8 cellular contexts compared by ENCODE assay signal in the genomic region with DNA sequence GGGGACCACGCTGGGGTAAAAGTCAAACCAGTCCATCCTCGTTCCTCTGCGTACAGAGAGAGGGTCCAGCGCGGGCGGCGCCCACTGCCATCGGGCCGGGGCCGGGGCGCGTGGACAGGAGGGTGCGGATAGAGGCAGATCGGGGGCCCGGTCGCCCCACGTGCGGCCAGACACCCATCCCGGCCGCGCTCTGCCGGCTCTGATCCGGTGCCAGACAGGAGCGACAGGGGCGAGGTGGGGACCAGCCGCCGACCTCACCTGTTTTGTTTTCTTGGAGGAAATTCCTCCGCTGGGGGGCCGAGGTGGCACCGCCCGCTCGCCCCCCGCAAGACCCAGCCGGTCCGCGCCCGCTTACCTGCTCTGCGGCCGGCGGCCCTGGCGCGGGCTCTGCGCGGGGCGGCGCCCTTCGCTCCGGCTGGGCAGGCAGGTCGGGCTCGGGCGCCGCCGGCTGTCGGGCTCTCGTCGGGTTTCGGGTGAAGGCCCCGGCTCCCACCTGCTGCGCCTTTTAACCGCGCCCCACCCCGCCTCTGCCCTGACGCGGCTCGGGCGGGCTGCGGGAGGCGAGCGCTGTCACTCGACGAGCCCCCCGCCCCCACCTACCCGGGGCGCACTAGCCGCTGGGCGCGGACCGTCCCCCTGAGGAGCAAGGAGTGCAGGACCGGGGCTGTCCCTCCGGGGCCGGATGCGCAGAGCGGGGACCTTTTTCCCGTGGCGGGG. TPM values are rescaled to one million over a fixed set of nuclear protein-coding genes. Genes with fewer than 3 reads are reported as not detected.
DNase-seq lines count a peak whose midpoint lies in the region; ATAC-seq and TF ChIP-seq lines count a peak whose summit lies in the region.

A gene (minus strand): TSS at position 481 of the 717 bp plus-strand sequence. CDS start 8,839 bp downstream, outside the sequence.

- H3K4me3 Mint-ChIP-seq in GM23338 = peak within 1 kb of the TSS; percentile 73
- H3K4me3 Mint-ChIP-seq in activated CD8-positive, alpha-beta T cell treated with anti-CD3 and anti-CD28 coated beads, Interleukin-2, amount 10 ng/mL, durations not matched to agents 7 days and 5 days = peak within 1 kb of the TSS; percentile 80

- TF ChIP-seq CTCF in GM23338 (conservative IDR thresholded peaks at IDR 0.05; ENCODE audit: low read depth in 2 of 2) = no peak
- no peak for TF ChIP-seq CTCF in cardiac muscle cell (IDR thresholded peaks at IDR 0.05; ENCODE audit: low read depth, low read length)
- no peak for TF ChIP-seq CTCF in gastrocnemius medialis (IDR thresholded peaks at IDR 0.05 in 4 of 5, conservative IDR thresholded peaks at IDR 0.05 in 1 of 5)

- DNase-seq in GM23338 (ENCODE audit: low spot score) = peak; percentile 81
- peak; percentile 44 for DNase-seq in activated CD8-positive, alpha-beta T cell treated with anti-CD3 and anti-CD28 coated beads, Interleukin-2, amount 10 ng/mL, durations not matched to agents 7 days and 5 days
- DNase-seq in cardiac muscle cell (ENCODE audit: low read depth in 1 of 2, low spot score in 1 of 2) = peak in 1 of 2 donors; percentile 34
- DNase-seq in gastrocnemius medialis = no peak
- DNase-seq in NCI-H2196 treated with DMSO at 0.1 percent for 48 hours (lab: John Stamatoyannopoulos, UW; ENCODE audit: unreplicated experiment) = no peak
- DNase-seq in SHP77 (lab: John Stamatoyannopoulos, UW) = no peak

- in situ Hi-C loops in gastrocnemius medialis (cut with MboI; ENCODE audit: low sequenced_read_pairs in 4 of 4) = no loop called here

- H3K27me3 Mint-ChIP-seq in GM23338 (ENCODE audit: insufficient read depth, low read depth, poor library complexity) = peaks cover 56% of the 10 kb centered on the region
- peaks cover 40% of the 10 kb centered on the region for H3K27me3 Mint-ChIP-seq in activated CD8-positive, alpha-beta T cell treated with anti-CD3 and anti-CD28 coated beads, Interleukin-2, amount 10 ng/mL, durations not matched to agents 7 days and 5 days (ENCODE audit: low read depth)

- H3K36me3 Mint-ChIP-seq in GM23338 (ENCODE audit: low read depth) = no peaks in the 10 kb centered on the region
- H3K36me3 Mint-ChIP-seq in activated CD8-positive, alpha-beta T cell treated with anti-CD3 and anti-CD28 coated beads, Interleukin-2, amount 10 ng/mL, durations not matched to agents 7 days and 5 days (ENCODE audit: low read depth) = peaks cover 2% of the 10 kb centered on the region

- peaks cover 5% of the 10 kb centered on the region; the same call in 1 of the 2 replicates for H4K20me1 ChIP-seq in GM23338 (replicated peaks; ENCODE audit: insufficient read depth)

- H3K4me3 ChIP-seq in GM23338 (peak within 1 kb of the TSS; percentile 69), cardiac muscle cell (peak within 1 kb of the TSS; percentile 39), gastrocnemius medialis (peak within 1 kb of the TSS in 3 of 4 donors; percentile 15 to 48 (median 35))

- H3K36me3 ChIP-seq in GM23338 (ENCODE audit: insufficient read depth) (no peaks in the 10 kb centered on the region), cardiac muscle cell (no peaks in the 10 kb centered on the region), gastrocnemius medialis (no peaks in the 10 kb centered on the region)

- peak within 1 kb of the TSS; percentile 89 for H3K4me2 ChIP-seq in GM23338

- H3K4me1 ChIP-seq in GM23338 (ENCODE audit: insufficient read depth) (peaks cover 9% of the 10 kb centered on the region; the same call in 1 of the 2 replicates), cardiac muscle cell (ENCODE audit: low read depth) (no peaks in the 10 kb centered on the region), gastrocnemius medialis (no peaks in the 10 kb centered on the region)

- intact Hi-C loops in gastrocnemius medialis (cut with DNase I; ENCODE audit: low total_unique reads) = no loop called here

- peak within 1 kb of the TSS; percentile 84 for H2AFZ ChIP-seq in GM23338

- H3F3A ChIP-seq in GM23338 (replicated peaks; ENCODE audit: low read depth) = no peaks in the 10 kb centered on the region

- POLR2A ChIA-PET in activated CD8-positive, alpha-beta T cell treated with anti-CD3 and anti-CD28 coated beads, Interleukin-2, amount 10 ng/mL, durations not matched to agents 7 days and 5 days (lab: Charles Lee) = no interaction called here

- no peaks in the 10 kb centered on the region for H3K9me3 Mint-ChIP-seq in GM23338
- H3K9me3 Mint-ChIP-seq in activated CD8-positive, alpha-beta T cell treated with anti-CD3 and anti-CD28 coated beads, Interleukin-2, amount 10 ng/mL, durations not matched to agents 7 days and 5 days (ENCODE audit: insufficient read depth) = no peaks in the 10 kb centered on the region

- H3K27me3 ChIP-seq in GM23338 (ENCODE audit: insufficient read depth) (peaks cover 79% of the 10 kb centered on the region), cardiac muscle cell (peaks cover 70% of the 10 kb centered on the region), gastrocnemius medialis (peaks cover 33 to 35% (median 34%) of the 10 kb centered on the region in 3 donors)

- ATAC-seq in GM23338 (peak; percentile 88), gastrocnemius medialis (no peak), HG02623 (IDR thresholded peaks at IDR 0.05; ENCODE audit: unreplicated experiment) (no peak), HG03135 (IDR thresholded peaks at IDR 0.05; ENCODE audit: unreplicated experiment) (no peak)
- ATAC-seq in activated CD8-positive, alpha-beta T cell treated with anti-CD3 and anti-CD28 coated beads, Interleukin-2, amount 10 ng/mL, durations not matched to agents 7 days and 5 days = peak; percentile 72

- H3K27ac Mint-ChIP-seq in GM23338 = no peak within 1 kb of the TSS
- peak within 1 kb of the TSS; percentile 81 for H3K27ac Mint-ChIP-seq in activated CD8-positive, alpha-beta T cell treated with anti-CD3 and anti-CD28 coated beads, Interleukin-2, amount 10 ng/mL, durations not matched to agents 7 days and 5 days

- no peak within 1 kb of the TSS for H3K27ac ChIP-seq in GM23338 (ENCODE audit: low read depth)
- H3K27ac ChIP-seq in cardiac muscle cell = no peak within 1 kb of the TSS
- no peak within 1 kb of the TSS for H3K27ac ChIP-seq in gastrocnemius medialis

- CTCF ChIA-PET in activated CD8-positive, alpha-beta T cell treated with anti-CD3 and anti-CD28 coated beads, Interleukin-2, amount 10 ng/mL, durations not matched to agents 7 days and 5 days (lab: Charles Lee) = no interaction called here

- H3K9me3 ChIP-seq in cardiac muscle cell (ENCODE audit: low read depth) (peaks cover 2% of the 10 kb centered on the region), gastrocnemius medialis (no peaks in the 10 kb centered on the region)

- TF ChIP-seq POLR2A in gastrocnemius medialis (IDR thresholded peaks at IDR 0.05) = no peak

- peaks cover 11% of the 10 kb centered on the region for H3K4me1 Mint-ChIP-seq in GM23338
- H3K4me1 Mint-ChIP-seq in activated CD8-positive, alpha-beta T cell treated with anti-CD3 and anti-CD28 coated beads, Interleukin-2, amount 10 ng/mL, durations not matched to agents 7 days and 5 days (ENCODE audit: low read depth) = peaks cover 16% of the 10 kb centered on the region

- no peaks in the 10 kb centered on the region for H3K79me2 ChIP-seq in GM23338 (replicated peaks; ENCODE audit: insufficient read depth)

- H3K9me2 ChIP-seq in GM23338 (ENCODE audit: insufficient read depth) = no peaks in the 10 kb centered on the region

TF ChIP-seq in GM23338, 12 proteins besides CTCF, POLR2A, EP300 and RAD21:
- peak; percentile 35 for TF ChIP-seq EZH2 (IDR thresholded peaks at IDR 0.05; ENCODE audit: low read depth, unreplicated experiment)
- peak; percentile 68 for TF ChIP-seq EZH2phosphoT487 (IDR thresholded peaks at IDR 0.05; ENCODE audit: unreplicated experiment)
- no peak for TF ChIP-seq CREB1 (CRISPR knock-in tag; IDR thresholded peaks at IDR 0.05; ENCODE audit: low read depth)

RNA-seq across cellular contexts. Expression of the gene that starts here (rescaled TPM):
- total RNA-seq in GM23338 (2014; rRNA removed; shearing (Covaris generic)) = not detected in 2 replicates
- polyA plus RNA-seq in GM23338 (2016; fragmentation: Nextera tagmentation; extraction: Ambion mirVana) (not detected in 2 replicates), cardiac muscle cell (not detected in 2 replicates)
- total RNA-seq in activated CD8-positive, alpha-beta T cell treated with anti-CD3 and anti-CD28 coated beads, Interleukin-2, amount 10 ng/mL, durations not matched to agents 7 days and 5 days = 1 to 10 TPM; 1.7 to 1.9 TPM
- total RNA-seq in cardiac muscle cell (not detected in 2 replicates), gastrocnemius medialis (not detected)

Comparison
In these comparisons a context has a peak if more than half of its experiments do, and no peak if none do; other contexts are left out.
1. Peak in DNase-seq, ATAC-seq, H3K4me3 ChIP-seq and H3K4me2 ChIP-seq in GM23338; RNA of the gene not detected or under 1 TPM.